8 cellular contexts compared by ENCODE assay signal in genomic region chr11:57514538-57515331, GRCh38. TPM values are rescaled to one million over a fixed set of nuclear protein-coding genes. Genes with fewer than 3 reads are reported as not detected.
DNase-seq lines count a peak whose midpoint lies in the region; ATAC-seq, FAIRE-seq and TF ChIP-seq lines count a peak whose summit lies in the region.

No MANE protein-coding gene starts in this region.

- no peak for FAIRE-seq in H54 (lab: Jason Lieb, UNC)

- no peaks in the 10 kb centered on the region for H3K9me3 ChIP-seq in OCI-LY7 (ENCODE audit: low read length)
- no peaks in the 10 kb centered on the region for H3K9me3 ChIP-seq in prostate gland

- H3K27me3 Mint-ChIP-seq in activated CD4-positive, alpha-beta T cell treated with anti-CD3 and anti-CD28 coated beads for 36 hours: no peaks in the 10 kb centered on the region

- TF ChIP-seq CTCF in OCI-LY7 (conservative IDR thresholded peaks at IDR 0.05; ENCODE audit: low read length): no peak
- no peak for TF ChIP-seq CTCF in prostate gland (IDR thresholded peaks at IDR 0.05)

- H3K4me1 ChIP-seq in OCI-LY7 (ENCODE audit: insufficient read depth, low read length, poor library complexity, severe bottlenecking): peaks cover 43% of the 10 kb centered on the region
- peaks cover 4% of the 10 kb centered on the region for H3K4me1 ChIP-seq in prostate gland (replicated peaks)

- H3K9me3 Mint-ChIP-seq in activated CD4-positive, alpha-beta T cell treated with anti-CD3 and anti-CD28 coated beads for 36 hours (ENCODE audit: low read depth): no peaks in the 10 kb centered on the region

- H3K4me3 ChIP-seq in OCI-LY7 (ENCODE audit: low read depth, low read length, poor library complexity, severe bottlenecking) (peak overlapping the region; percentile 91), prostate gland (peak overlapping the region; percentile 71 to 82)

- H3K4me3 Mint-ChIP-seq in activated CD4-positive, alpha-beta T cell treated with anti-CD3 and anti-CD28 coated beads for 36 hours: peak overlapping the region; percentile 91

- peaks cover 21% of the 10 kb centered on the region for H3K36me3 ChIP-seq in OCI-LY7 (ENCODE audit: insufficient read depth, low read length)
- H3K36me3 ChIP-seq in prostate gland: no peaks in the 10 kb centered on the region

- under 1% methylated on average over 57 of the region's 57 CpGs for WGBS in prostate gland

- peaks cover 31% of the 10 kb centered on the region for H3K4me1 Mint-ChIP-seq in activated CD4-positive, alpha-beta T cell treated with anti-CD3 and anti-CD28 coated beads for 36 hours

- intact Hi-C loops in activated CD4-positive, alpha-beta T cell treated with anti-CD3 and anti-CD28 coated beads for 36 hours (cut with DNase I, micrococcal nuclease): loop anchor here (1.0 to 5.0 kb wide), 6 partner anchors 13 to 87 kb away; partner anchors contain the start of genes SLC43A3 (in 1 of the 2) and TIMM10 (in 1 of the 2)
- intact Hi-C loops in OCI-LY7 (cut with micrococcal nuclease; ENCODE audit: unreplicated experiment) (loop anchor here (5.0 to 10.0 kb wide), 2 partner anchors 153 to 1580 kb away; partner anchors contain the start of gene ZDHHC5), Right ventricle myocardium superior (cut with DNase I) (no loop called here), prostate gland (cut with DNase I) (no loop called here)

- POLR2A ChIA-PET in activated CD4-positive, alpha-beta T cell treated with anti-CD3 and anti-CD28 coated beads for 36 hours (lab: Charles Lee): interaction anchor here (1.0 to 1.7 kb wide), 2 partner anchors 13 to 22 kb away, joined by 3 to 4 read pairs; no protein-coding TSS in a partner anchor
- POLR2A ChIA-PET in OCI-LY7 (lab: Charles Lee): interaction anchor here (0.6 to 5.9 kb wide), 8 partner anchors 8 to 149 kb away, joined by 3 to 64 read pairs (median 6); partner anchors contain the start of gene TIMM10

- no peaks in the 10 kb centered on the region for H3K27me3 ChIP-seq in prostate gland (replicated peaks; ENCODE audit: insufficient read depth)

- peaks cover 2% of the 10 kb centered on the region for H3K36me3 Mint-ChIP-seq in activated CD4-positive, alpha-beta T cell treated with anti-CD3 and anti-CD28 coated beads for 36 hours (ENCODE audit: low read depth)

- CTCF ChIA-PET in activated CD4-positive, alpha-beta T cell treated with anti-CD3 and anti-CD28 coated beads for 36 hours (lab: Charles Lee): interaction anchor here (0.7 to 9.0 kb wide), 10 partner anchors 8 to 130 kb away, joined by 3 to 112 read pairs (median 9); partner anchors contain the start of genes RTN4RL2 and TIMM10
- CTCF ChIA-PET in OCI-LY7 (lab: Charles Lee; ENCODE audit: unreplicated experiment): interaction anchor here (1.5 to 5.2 kb wide), 2 partner anchors 13 to 21 kb away, joined by 8 to 21 read pairs; no protein-coding TSS in a partner anchor

- no peaks in the 10 kb centered on the region for H4K20me1 ChIP-seq in OCI-LY7 (ENCODE audit: insufficient read depth, low read length)

- DNase-seq in activated CD4-positive, alpha-beta T cell treated with anti-CD3 and anti-CD28 coated beads for 36 hours: peak; percentile 72
- no peak for DNase-seq in activated CD4-positive, alpha-beta T cell treated with anti-CD3 and anti-CD28 coated beads for 1 hour
- DNase-seq in OCI-LY7 (ENCODE audit: low spot score) (peak; percentile 65), Right ventricle myocardium superior (peak; percentile 80), prostate gland (ENCODE audit: low spot score) (peak; percentile 48), H54 (ENCODE audit: insufficient read length, low spot score) (no peak)
- peak in 3 of 4 experiments; percentile 5 to 39 (median 22) for DNase-seq in activated naive CD4-positive, alpha-beta T cell (lab: John Stamatoyannopoulos, UW)

- no peak for TF ChIP-seq POLR2A in prostate gland (IDR thresholded peaks at IDR 0.05)
- no peak for TF ChIP-seq POLR2A in H54 (IDR thresholded peaks at IDR 0.05; ENCODE audit: low read depth, low read length)

- BruUV-seq in OCI-LY7 (replicated peaks; lab: Mats Ljungman, UMichigan): no TSS peak

- peak overlapping the region; percentile 91 for H3K27ac Mint-ChIP-seq in activated CD4-positive, alpha-beta T cell treated with anti-CD3 and anti-CD28 coated beads for 36 hours

- no peaks in the 10 kb centered on the region for H3K9me2 ChIP-seq in OCI-LY7 (ENCODE audit: insufficient read depth, low read length)

- ATAC-seq in activated CD4-positive, alpha-beta T cell treated with anti-CD3 and anti-CD28 coated beads for 36 hours: peak; percentile 53
- peak; percentile 40 for ATAC-seq in HG03066 (IDR thresholded peaks at IDR 0.05; ENCODE audit: low read depth, unreplicated experiment)
- peak; percentile 82 for ATAC-seq in Right ventricle myocardium superior (ENCODE audit: poor library complexity)

- H3K4me2 ChIP-seq in OCI-LY7 (ENCODE audit: low read length): peak overlapping the region; percentile 87

- peak overlapping the region; percentile 79 for H2AFZ ChIP-seq in OCI-LY7 (ENCODE audit: low read length)

- peak overlapping the region; percentile 65 for H3K27ac ChIP-seq in OCI-LY7 (ENCODE audit: low read depth, low read length, poor library complexity, severe bottlenecking)
- peak overlapping the region; percentile 64 to 66 for H3K27ac ChIP-seq in prostate gland

- H3K79me2 ChIP-seq in OCI-LY7 (ENCODE audit: insufficient read depth, low read depth, low read length): peaks cover 40% of the 10 kb centered on the region; the same call in 1 of the 2 replicates

RNA-seq across cellular contexts. Expression of gene SLC43A1, which starts 0.8 kb away (rescaled TPM):
- total RNA-seq in activated CD4-positive, alpha-beta T cell treated with anti-CD3 and anti-CD28 coated beads for 36 hours: 10 to 100 TPM; 27.6 to 28.7 TPM
- 47.1 and 61.1 TPM in 2 replicates for total RNA-seq in OCI-LY7 (2014; rRNA removed; shearing (Covaris generic))
- total RNA-seq in OCI-LY7 (2022): 78.6 and 87.0 TPM in 2 replicates
- 5.4 TPM for total RNA-seq in Right ventricle myocardium superior
- total RNA-seq in prostate gland: 10 to 100 TPM; 18.2 to 20.9 TPM

RNA-seq across cellular contexts. Expression of gene TIMM10, which starts 15.8 kb away (rescaled TPM):
- 100 to 1,000 TPM; 124 to 158 TPM for total RNA-seq in activated CD4-positive, alpha-beta T cell treated with anti-CD3 and anti-CD28 coated beads for 36 hours
- total RNA-seq in OCI-LY7 (2014; rRNA removed; shearing (Covaris generic)): 163 and 195 TPM in 2 replicates
- total RNA-seq in OCI-LY7 (2022) (204 and 258 TPM in 2 replicates), Right ventricle myocardium superior (64.8 TPM), prostate gland (10 to 100 TPM; 35.2 to 44.3 TPM)

RNA-seq across cellular contexts. Expression of gene SMTNL1, which starts 22.7 kb away (rescaled TPM):
- not detected for total RNA-seq in activated CD4-positive, alpha-beta T cell treated with anti-CD3 and anti-CD28 coated beads for 36 hours
- total RNA-seq in OCI-LY7 (2014; rRNA removed; shearing (Covaris generic)): not detected in 2 replicates
- not detected in 2 replicates for total RNA-seq in OCI-LY7 (2022)
- not detected for total RNA-seq in Right ventricle myocardium superior
- total RNA-seq in prostate gland: 1 to 10 TPM in 1 of 2 donors, not detected in 1; 1.4 TPM

RNA-seq across cellular contexts. Expression of gene UBE2L6, which starts 52.7 kb away (rescaled TPM):
- total RNA-seq in activated CD4-positive, alpha-beta T cell treated with anti-CD3 and anti-CD28 coated beads for 36 hours: 100 to 1,000 TPM; 179 to 252 TPM
- 64.7 and 68.9 TPM in 2 replicates for total RNA-seq in OCI-LY7 (2014; rRNA removed; shearing (Covaris generic))
- 51.7 and 56.1 TPM in 2 replicates for total RNA-seq in OCI-LY7 (2022)
- total RNA-seq in Right ventricle myocardium superior: 15.1 TPM
- total RNA-seq in prostate gland: 10 to 100 TPM; 42.3 to 44.6 TPM

RNA-seq across cellular contexts. Expression of gene RTN4RL2, which starts 54.4 kb away (rescaled TPM):
- under 1 TPM; 0.33 to 0.39 TPM for total RNA-seq in activated CD4-positive, alpha-beta T cell treated with anti-CD3 and anti-CD28 coated beads for 36 hours
- 0.25 and 0.41 TPM in 2 replicates for total RNA-seq in OCI-LY7 (2014; rRNA removed; shearing (Covaris generic))
- total RNA-seq in OCI-LY7 (2022) (2.3 and 4.2 TPM in 2 replicates), Right ventricle myocardium superior (1.9 TPM), prostate gland (1 to 10 TPM in 1 of 2 donors, under 1 TPM in 1; 0.51 to 2.0 TPM)

Comparison
In these comparisons a context has a peak if more than half of its experiments do, and no peak if none do; other contexts are left out.
1. DNase-seq: peak in activated CD4-positive, alpha-beta T cell treated with anti-CD3 and anti-CD28 coated beads for 36 hours (single experiment), OCI-LY7 (single experiment), activated naive CD4-positive, alpha-beta T cell (3 of 4), Right ventricle myocardium superior (single experiment) and prostate gland (single experiment); none in activated CD4-positive, alpha-beta T cell treated with anti-CD3 and anti-CD28 coated beads for 1 hour (single experiment) and H54 (single experiment).
2. intact Hi-C loops: an anchor here in activated CD4-positive, alpha-beta T cell treated with anti-CD3 and anti-CD28 coated beads for 36 hours (1.0 to 5.0 kb wide) and OCI-LY7 (5.0 to 10.0 kb wide); none called in Right ventricle myocardium superior and prostate gland.
3. Peak in every context shown above with its lines, with median percentiles within 50 percentile points of each other: ATAC-seq.